In genomic region chr12:46664771-46665287, GRCh38 we compare ENCODE assay signal across 8 cellular contexts.
DNase-seq lines count a peak whose midpoint lies in the region; ATAC-seq and TF ChIP-seq lines count a peak whose summit lies in the region.

No MANE protein-coding gene starts in this region.

- H3K36me3 ChIP-seq in parathyroid adenoma (ENCODE audit: control insufficient read depth, insufficient read depth, low read length) = no peaks in the 10 kb centered on the region

- peak overlapping the region; percentile 65 for H3K27ac ChIP-seq in parathyroid adenoma

- peak overlapping the region; percentile 59 for H2AFZ ChIP-seq in parathyroid adenoma

- peak; percentile 95 for DNase-seq in ELR (ENCODE audit: low read depth)
- peak; percentile 5 for DNase-seq in NCI-H2029 treated with DMSO at 0.1 percent for 48 hours (lab: John Stamatoyannopoulos, UW)
- DNase-seq in astrocyte of the spinal cord (ENCODE audit: low read depth, low spot score) = peak; percentile 93
- DNase-seq in islet precursor cell = no peak
- DNase-seq in GM13977 (ENCODE audit: low spot score) = no peak
- DNase-seq in NCI-H1092 treated with DMSO at 0.1 percent for 48 hours (lab: John Stamatoyannopoulos, UW) = no peak

- no peaks in the 10 kb centered on the region for H3K9me3 ChIP-seq in parathyroid adenoma (ENCODE audit: control insufficient read depth, low read length)

- no peak overlapping the region for H3K4me2 ChIP-seq in parathyroid adenoma (ENCODE audit: low read length)

- no peak overlapping the region for H3K9ac ChIP-seq in parathyroid adenoma

- ATAC-seq in GM21825 (IDR thresholded peaks at IDR 0.05; ENCODE audit: unreplicated experiment) = peak; percentile 59

- no peaks in the 10 kb centered on the region for H3K79me2 ChIP-seq in parathyroid adenoma

- no peaks in the 10 kb centered on the region for H3K27me3 ChIP-seq in parathyroid adenoma (ENCODE audit: control insufficient read depth, insufficient read depth, low read length)

- no peak overlapping the region for H3K4me3 ChIP-seq in astrocyte of the spinal cord (ENCODE audit: low read depth, low read length)
- no peak overlapping the region for H3K4me3 ChIP-seq in parathyroid adenoma (ENCODE audit: low read depth, low read length)

- in situ Hi-C loops in astrocyte of the spinal cord (cut with HindIII; ENCODE audit: low sequenced_read_pairs) = no loop called here
- in situ Hi-C loops in GM13977 (cut with MboI; ENCODE audit: low pct_unique_long_range_greater_than_20kb, low sequenced_read_pairs, unreplicated experiment) = loop anchor here (25.0 kb wide), 2 partner anchors 303 to 503 kb away; partner anchors contain the start of gene SLC38A2

- peaks cover 32% of the 10 kb centered on the region for H3K4me1 ChIP-seq in parathyroid adenoma

- TF ChIP-seq CTCF in astrocyte of the spinal cord (IDR thresholded peaks at IDR 0.05; ENCODE audit: low read depth, low read length) = no peak
- no peak for TF ChIP-seq CTCF in parathyroid adenoma (IDR thresholded peaks at IDR 0.05)
- no peak for TF ChIP-seq CTCF in GM13977 (IDR thresholded peaks at IDR 0.05; ENCODE audit: extremely low read depth, insufficient read depth, missing control alignments)

Comparison
In these comparisons a context has a peak if more than half of its experiments do, and no peak if none do; other contexts are left out.
1. DNase-seq: peak in ELR (single experiment), NCI-H2029 treated with DMSO at 0.1 percent for 48 hours (single experiment) and astrocyte of the spinal cord (single experiment); none in islet precursor cell (single experiment), GM13977 (single experiment) and NCI-H1092 treated with DMSO at 0.1 percent for 48 hours (single experiment).